8 cellular contexts compared by ENCODE assay signal in the genomic region with DNA sequence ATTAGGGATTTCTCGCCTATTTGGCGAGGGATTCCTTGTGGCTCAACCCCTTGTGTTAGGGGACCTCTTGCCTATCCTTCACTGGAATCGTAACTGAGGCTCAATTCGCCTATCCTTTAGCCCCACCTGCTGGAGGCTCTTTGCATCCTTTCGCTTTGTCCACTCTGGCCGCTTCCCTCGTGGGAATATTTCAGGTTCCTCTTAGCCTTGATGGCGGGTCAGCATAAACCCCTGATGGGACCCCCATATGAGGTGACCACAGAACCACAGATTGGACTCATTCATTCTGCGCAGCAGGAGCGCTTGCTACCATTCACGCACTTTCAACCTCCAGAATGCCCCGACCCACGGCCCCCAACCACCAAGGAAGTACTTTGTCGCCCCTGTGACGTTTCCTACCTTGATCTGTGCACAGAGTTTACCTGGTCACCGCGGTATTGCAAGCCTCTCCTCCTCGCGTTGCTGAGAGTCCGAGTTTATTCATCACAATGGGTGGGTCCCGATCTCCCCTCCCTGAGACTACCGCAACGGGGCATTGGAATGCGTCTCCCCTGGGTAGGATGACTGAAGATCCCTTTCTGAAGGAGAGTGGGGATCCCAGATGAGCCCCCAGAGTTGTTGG. TPM values are rescaled to one million over a fixed set of nuclear protein-coding genes. Genes with fewer than 3 reads are reported as not detected.
A peak's percentile ranks its signal among the peaks of the same experiment; 100 is the strongest.
DNase-seq lines count a peak whose midpoint lies in the region; ATAC-seq and TF ChIP-seq lines count a peak whose summit lies in the region.

A gene (plus strand): TSS at position 425 of the 622 bp plus-strand sequence. CDS start 11,412 bp downstream, outside the sequence.

- H3K9me3 ChIP-seq in testis, result no peaks in the 10 kb centered on the region

- H3K27ac ChIP-seq in HL-60 (replicated peaks) (no peak within 1 kb of the TSS), testis (no peak within 1 kb of the TSS)

- 6 to 10% methylated on average over 22 to 24 of the region's 24 CpGs for WGBS in testis, 2 donors

- peaks cover 7% of the 10 kb centered on the region for H3K4me1 ChIP-seq in testis

- DNase-seq in D341Med (ENCODE audit: low spot score) (peak; percentile 33), HL-60 (ENCODE audit: low read depth in 1 of 2, low spot score in 1 of 2) (peak; percentile 28 to 68), RKO (ENCODE audit: low spot score) (peak; percentile 66), globus pallidus (ENCODE audit: low spot score) (peak; percentile 66), omental fat pad (ENCODE audit: low spot score) (peak; percentile 67), testis (peak; percentile 81)
- peak; percentile 87 for DNase-seq in activated effector memory CD4-positive, alpha-beta T cell treated with anti-CD3 and anti-CD28 coated beads, Interleukin-2, amount 50 U/mL, for 16 hours

- TF ChIP-seq POLR2A in testis (IDR thresholded peaks at IDR 0.05), result no peak

- no peaks in the 10 kb centered on the region for H3K36me3 ChIP-seq in testis (ENCODE audit: low read depth, missing control alignments)

- peak; percentile 75 for TF ChIP-seq CTCF in HL-60 (IDR thresholded peaks at IDR 0.05; ENCODE audit: insufficient read depth, low read length)
- TF ChIP-seq CTCF in omental fat pad (IDR thresholded peaks at IDR 0.05), result peak in 2 of 3 donors; percentile 13 to 79
- TF ChIP-seq CTCF in testis (IDR thresholded peaks at IDR 0.05), result peak; percentile 53 to 65 (median 64)

- H3K4me3 ChIP-seq in HL-60 (replicated peaks; ENCODE audit: insufficient read depth, low read length) (no peak within 1 kb of the TSS), testis (peak within 1 kb of the TSS in 1 of 2 donors; percentile 49)

- H3K27me3 ChIP-seq in HL-60 (ENCODE audit: insufficient read depth, poor library complexity, severe bottlenecking) (no peaks in the 10 kb centered on the region), testis (no peaks in the 10 kb centered on the region)

- intact Hi-C loops in testis (cut with DNase I; ENCODE audit: low total_unique reads), result no loop called here

- ATAC-seq in GM19468 (IDR thresholded peaks at IDR 0.05; ENCODE audit: extremely low read depth, unreplicated experiment), result peak; percentile 47
- ATAC-seq in omental fat pad (ENCODE audit: low FRiP score), result peak; percentile 76

RNA-seq across cellular contexts. Expression of the gene that starts here (rescaled TPM):
- total RNA-seq in omental fat pad (not detected), testis (not detected)
- 0.44 TPM for polyA plus RNA-seq in testis (ENCODE audit: insufficient read depth, low read depth, low replicate concordance)

Comparison
In these comparisons a context has a peak if more than half of its experiments do, and no peak if none do; other contexts are left out.
1. Peak in DNase-seq and ATAC-seq in omental fat pad; RNA of the gene not detected or under 1 TPM.
2. Peak in DNase-seq in testis; RNA of the gene not detected or under 1 TPM.
3. DNase-seq: peak in every context shown above with its lines; median percentile 87 in activated effector memory CD4-positive, alpha-beta T cell treated with anti-CD3 and anti-CD28 coated beads, Interleukin-2, amount 50 U/mL, for 16 hours; 81 in testis; 67 in omental fat pad; 66 in RKO; 66 in globus pallidus; 48 in HL-60; 33 in D341Med.